8 cellular contexts compared by ENCODE assay signal in genomic region chr14:53613404-53614253, GRCh38.
DNase-seq lines count a peak whose midpoint lies in the region; ATAC-seq lines count a peak whose summit lies in the region.

No MANE protein-coding gene starts in this region.

- no peak overlapping the region for H3K4me3 ChIP-seq in right cardiac atrium (ENCODE audit: low read length)

- H3K27me3 ChIP-seq in right cardiac atrium (ENCODE audit: control insufficient read depth, insufficient read depth) = no peaks in the 10 kb centered on the region

- H3K27me3 Mint-ChIP-seq in memory B cell = no peaks in the 10 kb centered on the region

- H3K4me1 Mint-ChIP-seq in memory B cell = peaks cover 21% of the 10 kb centered on the region

- peak; percentile 90 for ATAC-seq in GM19468 (IDR thresholded peaks at IDR 0.05; ENCODE audit: extremely low read depth, unreplicated experiment)
- peak; percentile 93 for ATAC-seq in HG03460 (IDR thresholded peaks at IDR 0.05; ENCODE audit: unreplicated experiment)
- peak; percentile 93 for ATAC-seq in memory B cell (ENCODE audit: low read depth)
- ATAC-seq in right cardiac atrium = no peak

- peak overlapping the region; percentile 94 for H3K27ac Mint-ChIP-seq in memory B cell

- no peaks in the 10 kb centered on the region for H3K9me3 Mint-ChIP-seq in memory B cell

- H3K27ac ChIP-seq in right cardiac atrium (ENCODE audit: low read length) = no peak overlapping the region

- DNase-seq in DMS53 treated with DMSO at 0.1 percent for 48 hours (lab: John Stamatoyannopoulos, UW; ENCODE audit: unreplicated experiment) (peak; percentile 99), SHP77 (lab: John Stamatoyannopoulos, UW) (peak; percentile 90 to 93), memory B cell (ENCODE audit: low spot score in 2 of 2) (peak; percentile 51 to 62), GOT3 (lab: John Stamatoyannopoulos, UW) (no peak), HUDEP-2 (lab: John Stamatoyannopoulos, UW; ENCODE audit: unreplicated experiment in 76 of 76) (no peak), right cardiac atrium (no peak)

- H3K4me3 Mint-ChIP-seq in memory B cell = peak overlapping the region; percentile 81

- 81% methylated on average over 12 of the region's 12 CpGs for WGBS in right cardiac atrium

- intact Hi-C loops in right cardiac atrium (cut with DNase I) = no loop called here

- H3K4me1 ChIP-seq in right cardiac atrium (ENCODE audit: control insufficient read depth, insufficient read depth, low read length) = no peaks in the 10 kb centered on the region

- no peaks in the 10 kb centered on the region for H3K36me3 Mint-ChIP-seq in memory B cell

- no peaks in the 10 kb centered on the region for H3K9me3 ChIP-seq in right cardiac atrium (ENCODE audit: control insufficient read depth, low read length)

Comparison
In these comparisons a context has a peak if more than half of its experiments do, and no peak if none do; other contexts are left out.
1. DNase-seq: peak in DMS53 treated with DMSO at 0.1 percent for 48 hours (single experiment), SHP77 (2 of 2) and memory B cell (2 of 2); none in GOT3 (single experiment), HUDEP-2 (0 of 76) and right cardiac atrium (0 of 3).
2. ATAC-seq: peak in GM19468 (single experiment), HG03460 (single experiment) and memory B cell (single experiment); none in right cardiac atrium (0 of 2).